ENCODE assay signal across 2 cellular contexts in the genomic region with DNA sequence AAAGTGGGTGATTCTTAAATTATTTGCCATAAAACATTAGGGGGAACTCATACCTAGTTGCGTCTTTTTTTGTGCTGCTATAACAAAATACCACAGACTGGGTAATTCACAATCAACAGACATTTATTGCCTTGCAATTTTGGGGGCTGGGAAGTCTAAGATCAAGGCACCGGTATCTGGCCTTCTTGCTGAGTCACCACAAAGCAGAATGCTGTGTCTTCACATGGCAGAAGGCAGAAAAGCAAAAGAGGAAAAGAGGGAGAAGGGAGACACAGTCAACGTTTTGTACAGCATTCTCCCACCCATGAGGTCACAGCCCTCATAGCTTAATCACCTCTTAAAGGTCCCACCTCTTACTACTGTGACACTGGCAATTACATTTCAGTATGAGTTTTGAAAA.
TF ChIP-seq lines count a peak whose summit lies in the region.

No MANE protein-coding gene starts in this region.

TF ChIP-seq in SK-N-SH treated with all-trans-retinoic acid at 6 μM for 48 hours, 23 proteins besides CTCF, POLR2A, EP300 and RAD21 (continued from another document):
- TF ChIP-seq, protein P1, sequence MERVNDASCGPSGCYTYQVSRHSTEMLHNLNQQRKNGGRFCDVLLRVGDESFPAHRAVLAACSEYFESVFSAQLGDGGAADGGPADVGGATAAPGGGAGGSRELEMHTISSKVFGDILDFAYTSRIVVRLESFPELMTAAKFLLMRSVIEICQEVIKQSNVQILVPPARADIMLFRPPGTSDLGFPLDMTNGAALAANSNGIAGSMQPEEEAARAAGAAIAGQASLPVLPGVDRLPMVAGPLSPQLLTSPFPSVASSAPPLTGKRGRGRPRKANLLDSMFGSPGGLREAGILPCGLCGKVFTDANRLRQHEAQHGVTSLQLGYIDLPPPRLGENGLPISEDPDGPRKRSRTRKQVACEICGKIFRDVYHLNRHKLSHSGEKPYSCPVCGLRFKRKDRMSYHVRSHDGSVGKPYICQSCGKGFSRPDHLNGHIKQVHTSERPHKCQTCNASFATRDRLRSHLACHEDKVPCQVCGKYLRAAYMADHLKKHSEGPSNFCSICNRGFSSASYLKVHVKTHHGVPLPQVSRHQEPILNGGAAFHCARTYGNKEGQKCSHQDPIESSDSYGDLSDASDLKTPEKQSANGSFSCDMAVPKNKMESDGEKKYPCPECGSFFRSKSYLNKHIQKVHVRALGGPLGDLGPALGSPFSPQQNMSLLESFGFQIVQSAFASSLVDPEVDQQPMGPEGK (CRISPR knock-in tag; IDR thresholded peaks at IDR 0.05; ENCODE audit: borderline replicate concordance) = no peak
- TF ChIP-seq, protein P2, sequence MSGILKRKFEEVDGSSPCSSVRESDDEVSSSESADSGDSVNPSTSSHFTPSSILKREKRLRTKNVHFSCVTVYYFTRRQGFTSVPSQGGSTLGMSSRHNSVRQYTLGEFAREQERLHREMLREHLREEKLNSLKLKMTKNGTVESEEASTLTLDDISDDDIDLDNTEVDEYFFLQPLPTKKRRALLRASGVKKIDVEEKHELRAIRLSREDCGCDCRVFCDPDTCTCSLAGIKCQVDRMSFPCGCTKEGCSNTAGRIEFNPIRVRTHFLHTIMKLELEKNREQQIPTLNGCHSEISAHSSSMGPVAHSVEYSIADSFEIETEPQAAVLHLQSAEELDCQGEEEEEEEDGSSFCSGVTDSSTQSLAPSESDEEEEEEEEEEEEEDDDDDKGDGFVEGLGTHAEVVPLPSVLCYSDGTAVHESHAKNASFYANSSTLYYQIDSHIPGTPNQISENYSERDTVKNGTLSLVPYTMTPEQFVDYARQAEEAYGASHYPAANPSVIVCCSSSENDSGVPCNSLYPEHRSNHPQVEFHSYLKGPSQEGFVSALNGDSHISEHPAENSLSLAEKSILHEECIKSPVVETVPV (CRISPR knock-in tag; IDR thresholded peaks at IDR 0.05) = no peak
- TF ChIP-seq ZFP30 (CRISPR knock-in tag; IDR thresholded peaks at IDR 0.05) (no peak), SNAI2 (CRISPR knock-in tag; IDR thresholded peaks at IDR 0.05) (no peak), GLIS3 (CRISPR knock-in tag; IDR thresholded peaks at IDR 0.05) (no peak), ZNF565 (CRISPR knock-in tag; conservative IDR thresholded peaks at IDR 0.05; ENCODE audit: low read depth) (no peak), ESRRG (CRISPR knock-in tag; IDR thresholded peaks at IDR 0.05) (no peak), TCF4 (CRISPR knock-in tag; IDR thresholded peaks at IDR 0.05; ENCODE audit: borderline replicate concordance) (no peak), OSR1 (CRISPR knock-in tag; IDR thresholded peaks at IDR 0.05) (no peak), RARB (CRISPR knock-in tag; IDR thresholded peaks at IDR 0.05) (no peak), ZFP3 (CRISPR knock-in tag; IDR thresholded peaks at IDR 0.05) (no peak), CSDC2 (CRISPR knock-in tag; IDR thresholded peaks at IDR 0.05) (no peak)
- TF ChIP-seq, protein P3, sequence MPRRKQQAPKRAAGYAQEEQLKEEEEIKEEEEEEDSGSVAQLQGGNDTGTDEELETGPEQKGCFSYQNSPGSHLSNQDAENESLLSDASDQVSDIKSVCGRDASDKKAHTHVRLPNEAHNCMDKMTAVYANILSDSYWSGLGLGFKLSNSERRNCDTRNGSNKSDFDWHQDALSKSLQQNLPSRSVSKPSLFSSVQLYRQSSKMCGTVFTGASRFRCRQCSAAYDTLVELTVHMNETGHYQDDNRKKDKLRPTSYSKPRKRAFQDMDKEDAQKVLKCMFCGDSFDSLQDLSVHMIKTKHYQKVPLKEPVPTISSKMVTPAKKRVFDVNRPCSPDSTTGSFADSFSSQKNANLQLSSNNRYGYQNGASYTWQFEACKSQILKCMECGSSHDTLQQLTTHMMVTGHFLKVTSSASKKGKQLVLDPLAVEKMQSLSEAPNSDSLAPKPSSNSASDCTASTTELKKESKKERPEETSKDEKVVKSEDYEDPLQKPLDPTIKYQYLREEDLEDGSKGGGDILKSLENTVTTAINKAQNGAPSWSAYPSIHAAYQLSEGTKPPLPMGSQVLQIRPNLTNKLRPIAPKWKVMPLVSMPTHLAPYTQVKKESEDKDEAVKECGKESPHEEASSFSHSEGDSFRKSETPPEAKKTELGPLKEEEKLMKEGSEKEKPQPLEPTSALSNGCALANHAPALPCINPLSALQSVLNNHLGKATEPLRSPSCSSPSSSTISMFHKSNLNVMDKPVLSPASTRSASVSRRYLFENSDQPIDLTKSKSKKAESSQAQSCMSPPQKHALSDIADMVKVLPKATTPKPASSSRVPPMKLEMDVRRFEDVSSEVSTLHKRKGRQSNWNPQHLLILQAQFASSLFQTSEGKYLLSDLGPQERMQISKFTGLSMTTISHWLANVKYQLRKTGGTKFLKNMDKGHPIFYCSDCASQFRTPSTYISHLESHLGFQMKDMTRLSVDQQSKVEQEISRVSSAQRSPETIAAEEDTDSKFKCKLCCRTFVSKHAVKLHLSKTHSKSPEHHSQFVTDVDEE (CRISPR knock-in tag; IDR thresholded peaks at IDR 0.05) = no peak
- TF ChIP-seq, protein P4, sequence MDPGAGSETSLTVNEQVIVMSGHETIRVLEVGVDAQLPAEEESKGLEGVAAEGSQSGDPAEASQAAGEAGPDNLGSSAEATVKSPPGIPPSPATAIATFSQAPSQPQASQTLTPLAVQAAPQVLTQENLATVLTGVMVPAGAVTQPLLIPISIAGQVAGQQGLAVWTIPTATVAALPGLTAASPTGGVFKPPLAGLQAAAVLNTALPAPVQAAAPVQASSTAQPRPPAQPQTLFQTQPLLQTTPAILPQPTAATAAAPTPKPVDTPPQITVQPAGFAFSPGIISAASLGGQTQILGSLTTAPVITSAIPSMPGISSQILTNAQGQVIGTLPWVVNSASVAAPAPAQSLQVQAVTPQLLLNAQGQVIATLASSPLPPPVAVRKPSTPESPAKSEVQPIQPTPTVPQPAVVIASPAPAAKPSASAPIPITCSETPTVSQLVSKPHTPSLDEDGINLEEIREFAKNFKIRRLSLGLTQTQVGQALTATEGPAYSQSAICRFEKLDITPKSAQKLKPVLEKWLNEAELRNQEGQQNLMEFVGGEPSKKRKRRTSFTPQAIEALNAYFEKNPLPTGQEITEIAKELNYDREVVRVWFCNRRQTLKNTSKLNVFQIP (CRISPR knock-in tag; IDR thresholded peaks at IDR 0.05; ENCODE audit: borderline replicate concordance, low read depth) = no peak
- TF ChIP-seq, protein P5, sequence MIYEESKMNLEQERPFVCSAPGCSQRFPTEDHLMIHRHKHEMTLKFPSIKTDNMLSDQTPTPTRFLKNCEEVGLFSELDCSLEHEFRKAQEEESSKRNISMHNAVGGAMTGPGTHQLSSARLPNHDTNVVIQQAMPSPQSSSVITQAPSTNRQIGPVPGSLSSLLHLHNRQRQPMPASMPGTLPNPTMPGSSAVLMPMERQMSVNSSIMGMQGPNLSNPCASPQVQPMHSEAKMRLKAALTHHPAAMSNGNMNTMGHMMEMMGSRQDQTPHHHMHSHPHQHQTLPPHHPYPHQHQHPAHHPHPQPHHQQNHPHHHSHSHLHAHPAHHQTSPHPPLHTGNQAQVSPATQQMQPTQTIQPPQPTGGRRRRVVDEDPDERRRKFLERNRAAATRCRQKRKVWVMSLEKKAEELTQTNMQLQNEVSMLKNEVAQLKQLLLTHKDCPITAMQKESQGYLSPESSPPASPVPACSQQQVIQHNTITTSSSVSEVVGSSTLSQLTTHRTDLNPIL (CRISPR knock-in tag; IDR thresholded peaks at IDR 0.05; ENCODE audit: low read depth) = no peak

TF ChIP-seq in SK-N-SH, 30 proteins besides CTCF, POLR2A, EP300 and RAD21 (continued from another document):
- TF ChIP-seq, protein P6, sequence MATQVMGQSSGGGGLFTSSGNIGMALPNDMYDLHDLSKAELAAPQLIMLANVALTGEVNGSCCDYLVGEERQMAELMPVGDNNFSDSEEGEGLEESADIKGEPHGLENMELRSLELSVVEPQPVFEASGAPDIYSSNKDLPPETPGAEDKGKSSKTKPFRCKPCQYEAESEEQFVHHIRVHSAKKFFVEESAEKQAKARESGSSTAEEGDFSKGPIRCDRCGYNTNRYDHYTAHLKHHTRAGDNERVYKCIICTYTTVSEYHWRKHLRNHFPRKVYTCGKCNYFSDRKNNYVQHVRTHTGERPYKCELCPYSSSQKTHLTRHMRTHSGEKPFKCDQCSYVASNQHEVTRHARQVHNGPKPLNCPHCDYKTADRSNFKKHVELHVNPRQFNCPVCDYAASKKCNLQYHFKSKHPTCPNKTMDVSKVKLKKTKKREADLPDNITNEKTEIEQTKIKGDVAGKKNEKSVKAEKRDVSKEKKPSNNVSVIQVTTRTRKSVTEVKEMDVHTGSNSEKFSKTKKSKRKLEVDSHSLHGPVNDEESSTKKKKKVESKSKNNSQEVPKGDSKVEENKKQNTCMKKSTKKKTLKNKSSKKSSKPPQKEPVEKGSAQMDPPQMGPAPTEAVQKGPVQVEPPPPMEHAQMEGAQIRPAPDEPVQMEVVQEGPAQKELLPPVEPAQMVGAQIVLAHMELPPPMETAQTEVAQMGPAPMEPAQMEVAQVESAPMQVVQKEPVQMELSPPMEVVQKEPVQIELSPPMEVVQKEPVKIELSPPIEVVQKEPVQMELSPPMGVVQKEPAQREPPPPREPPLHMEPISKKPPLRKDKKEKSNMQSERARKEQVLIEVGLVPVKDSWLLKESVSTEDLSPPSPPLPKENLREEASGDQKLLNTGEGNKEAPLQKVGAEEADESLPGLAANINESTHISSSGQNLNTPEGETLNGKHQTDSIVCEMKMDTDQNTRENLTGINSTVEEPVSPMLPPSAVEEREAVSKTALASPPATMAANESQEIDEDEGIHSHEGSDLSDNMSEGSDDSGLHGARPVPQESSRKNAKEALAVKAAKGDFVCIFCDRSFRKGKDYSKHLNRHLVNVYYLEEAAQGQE (IDR thresholded peaks at IDR 0.05; ENCODE audit: low read depth, low read length) = no peak
- TF ChIP-seq, protein P7, sequence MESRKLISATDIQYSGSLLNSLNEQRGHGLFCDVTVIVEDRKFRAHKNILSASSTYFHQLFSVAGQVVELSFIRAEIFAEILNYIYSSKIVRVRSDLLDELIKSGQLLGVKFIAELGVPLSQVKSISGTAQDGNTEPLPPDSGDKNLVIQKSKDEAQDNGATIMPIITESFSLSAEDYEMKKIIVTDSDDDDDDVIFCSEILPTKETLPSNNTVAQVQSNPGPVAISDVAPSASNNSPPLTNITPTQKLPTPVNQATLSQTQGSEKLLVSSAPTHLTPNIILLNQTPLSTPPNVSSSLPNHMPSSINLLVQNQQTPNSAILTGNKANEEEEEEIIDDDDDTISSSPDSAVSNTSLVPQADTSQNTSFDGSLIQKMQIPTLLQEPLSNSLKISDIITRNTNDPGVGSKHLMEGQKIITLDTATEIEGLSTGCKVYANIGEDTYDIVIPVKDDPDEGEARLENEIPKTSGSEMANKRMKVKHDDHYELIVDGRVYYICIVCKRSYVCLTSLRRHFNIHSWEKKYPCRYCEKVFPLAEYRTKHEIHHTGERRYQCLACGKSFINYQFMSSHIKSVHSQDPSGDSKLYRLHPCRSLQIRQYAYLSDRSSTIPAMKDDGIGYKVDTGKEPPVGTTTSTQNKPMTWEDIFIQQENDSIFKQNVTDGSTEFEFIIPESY (IDR thresholded peaks at IDR 0.05; ENCODE audit: borderline replicate concordance, low read depth) = no peak
- TF ChIP-seq RCOR1 (IDR thresholded peaks at IDR 0.05; ENCODE audit: low read length) (no peak), SIN3A (IDR thresholded peaks at IDR 0.05; ENCODE audit: borderline replicate concordance, low read depth, low read length) (no peak), ELF1 (IDR thresholded peaks at IDR 0.05) (no peak), MEF2A (IDR thresholded peaks at IDR 0.05; ENCODE audit: borderline replicate concordance, low read depth) (no peak), TAF1 (IDR thresholded peaks at IDR 0.05; ENCODE audit: borderline replicate concordance, low read depth, low read length) (no peak), FOXJ3 (CRISPR knock-in tag; IDR thresholded peaks at IDR 0.05) (no peak), GABPA (IDR thresholded peaks at IDR 0.05; ENCODE audit: low read depth) (no peak)
- TF ChIP-seq, protein P8, sequence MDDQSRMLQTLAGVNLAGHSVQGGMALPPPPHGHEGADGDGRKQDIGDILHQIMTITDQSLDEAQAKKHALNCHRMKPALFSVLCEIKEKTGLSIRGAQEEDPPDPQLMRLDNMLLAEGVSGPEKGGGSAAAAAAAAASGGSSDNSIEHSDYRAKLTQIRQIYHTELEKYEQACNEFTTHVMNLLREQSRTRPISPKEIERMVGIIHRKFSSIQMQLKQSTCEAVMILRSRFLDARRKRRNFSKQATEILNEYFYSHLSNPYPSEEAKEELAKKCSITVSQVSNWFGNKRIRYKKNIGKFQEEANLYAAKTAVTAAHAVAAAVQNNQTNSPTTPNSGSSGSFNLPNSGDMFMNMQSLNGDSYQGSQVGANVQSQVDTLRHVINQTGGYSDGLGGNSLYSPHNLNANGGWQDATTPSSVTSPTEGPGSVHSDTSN (IDR thresholded peaks at IDR 0.05) = no peak
- TF ChIP-seq, protein P9, sequence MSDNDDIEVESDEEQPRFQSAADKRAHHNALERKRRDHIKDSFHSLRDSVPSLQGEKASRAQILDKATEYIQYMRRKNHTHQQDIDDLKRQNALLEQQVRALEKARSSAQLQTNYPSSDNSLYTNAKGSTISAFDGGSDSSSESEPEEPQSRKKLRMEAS (IDR thresholded peaks at IDR 0.05; ENCODE audit: low read depth) = no peak
- TF ChIP-seq, protein P10, sequence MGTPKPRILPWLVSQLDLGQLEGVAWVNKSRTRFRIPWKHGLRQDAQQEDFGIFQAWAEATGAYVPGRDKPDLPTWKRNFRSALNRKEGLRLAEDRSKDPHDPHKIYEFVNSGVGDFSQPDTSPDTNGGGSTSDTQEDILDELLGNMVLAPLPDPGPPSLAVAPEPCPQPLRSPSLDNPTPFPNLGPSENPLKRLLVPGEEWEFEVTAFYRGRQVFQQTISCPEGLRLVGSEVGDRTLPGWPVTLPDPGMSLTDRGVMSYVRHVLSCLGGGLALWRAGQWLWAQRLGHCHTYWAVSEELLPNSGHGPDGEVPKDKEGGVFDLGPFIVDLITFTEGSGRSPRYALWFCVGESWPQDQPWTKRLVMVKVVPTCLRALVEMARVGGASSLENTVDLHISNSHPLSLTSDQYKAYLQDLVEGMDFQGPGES (IDR thresholded peaks at IDR 0.05; ENCODE audit: low read depth, low read length) = no peak
